ENCODE assay signal across 23 cellular contexts in the genomic region with DNA sequence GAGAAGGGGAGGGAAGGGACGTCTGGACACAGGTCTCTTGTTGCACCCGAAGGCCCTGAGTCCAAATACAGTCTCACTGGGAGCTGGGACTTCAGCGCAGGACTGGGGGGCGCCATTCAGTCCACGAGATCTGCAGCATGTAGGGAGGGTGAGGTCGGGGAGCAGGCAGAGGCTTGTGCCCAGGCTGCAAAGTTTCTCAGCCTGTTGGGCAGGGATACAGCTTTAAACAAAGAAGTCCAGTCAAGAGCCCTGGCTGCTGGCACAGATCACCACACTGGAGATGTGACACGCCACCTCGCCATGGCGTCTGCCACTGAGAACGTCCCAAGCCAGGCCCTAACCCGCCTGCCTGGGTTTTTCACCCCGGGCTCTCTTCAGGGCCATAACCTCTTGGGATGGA.
DNase-seq lines count a peak whose midpoint lies in the region; ATAC-seq and TF ChIP-seq lines count a peak whose summit lies in the region.
"Had no signal": no experiment of that assay in that cellular context is flagged by ENCODE, and none has a peak within 500 bp of the region (broad histone marks: within the 10 kb centered on the region; RNA-seq: fewer than 3 reads in every experiment).

No MANE protein-coding gene starts in this region.

- H3K27me3 Mint-ChIP-seq in CD14-positive monocyte (ENCODE audit: low read depth in 3 of 3), result peaks cover 0 to 9% (median 9%) of the 10 kb centered on the region in 3 donors
- H3K27me3 Mint-ChIP-seq: activated naive CD4-positive, alpha-beta T cell treated with anti-CD3 and anti-CD28 coated beads, Interleukin-2, amount 50 U/mL, for 24 hours had no signal

- TF ChIP-seq POLR2A in body of pancreas (IDR thresholded peaks at IDR 0.05) (no peak), spleen (IDR thresholded peaks at IDR 0.05) (no peak), esophagus muscularis mucosa (IDR thresholded peaks at IDR 0.05; ENCODE audit: low read depth) (no peak)

- peaks cover 1 to 3% of the 10 kb centered on the region in 2 donors for H3K36me3 Mint-ChIP-seq in CD14-positive monocyte
- H3K36me3 Mint-ChIP-seq: stimulated activated effector memory CD8-positive, alpha-beta T cell treated with anti-CD3 and anti-CD28 coated beads, Interleukin-12 subunit alpha, Interleukin-12 subunit beta, amount 100 ng/mL, for 72 hours had no signal

- H3K4me1 ChIP-seq in body of pancreas, result peaks cover 14% of the 10 kb centered on the region
- peaks cover 0 to 6% (median 0%) of the 10 kb centered on the region in 6 donors for H3K4me1 ChIP-seq in spleen
- H3K4me1 ChIP-seq in A673 (ENCODE audit: insufficient read depth, low read length, poor library complexity, severe bottlenecking), result no peaks in the 10 kb centered on the region
- peaks cover 0 to 12% (median 0%) of the 10 kb centered on the region in 4 donors for H3K4me1 ChIP-seq in esophagus muscularis mucosa
- H3K4me1 ChIP-seq: parathyroid adenoma, uterus had no signal

- 76 to 81% methylated on average over 11 to 12 of the region's 12 CpGs for WGBS in body of pancreas, 2 donors
- 87 to 88% (median 87%) methylated on average over 12 of the region's 12 CpGs for WGBS in spleen, 5 donors
- 90% methylated on average over 11 of the region's 12 CpGs for WGBS in esophagus muscularis mucosa

- peak; percentile 14 for ATAC-seq in body of pancreas
- ATAC-seq: HepG2; stimulated activated effector memory CD8-positive, alpha-beta T cell treated with anti-CD3 and anti-CD28 coated beads, Interleukin-12 subunit alpha, Interleukin-12 subunit beta, amount 100 ng/mL, for 72 hours had no signal

- no peaks in the 10 kb centered on the region for H3K27me3 ChIP-seq in body of pancreas
- H3K27me3 ChIP-seq in spleen (replicated peaks in 1 of 7), result peaks cover 0 to 12% (median 0%) of the 10 kb centered on the region in 7 donors
- no peaks in the 10 kb centered on the region for H3K27me3 ChIP-seq in A673 (replicated peaks; ENCODE audit: insufficient read depth, low read depth, low read length, poor library complexity)
- no peaks in the 10 kb centered on the region for H3K27me3 ChIP-seq in esophagus muscularis mucosa
- H3K27me3 ChIP-seq: brain microvascular endothelial cell, MG63, uterus had no signal

- H3K36me3 ChIP-seq in body of pancreas (replicated peaks in 1 of 2; ENCODE audit: insufficient read depth in 1 of 2, low read depth in 2 of 2), result no peaks in the 10 kb centered on the region
- H3K36me3 ChIP-seq in spleen, result no peaks in the 10 kb centered on the region
- H3K36me3 ChIP-seq in A673 (ENCODE audit: insufficient read depth, low read length, poor library complexity, severe bottlenecking), result no peaks in the 10 kb centered on the region
- H3K36me3 ChIP-seq in esophagus muscularis mucosa, result no peaks in the 10 kb centered on the region
- H3K36me3 ChIP-seq: brain microvascular endothelial cell, MG63, uterus had no signal

- DNase-seq in CD14-positive monocyte (ENCODE audit: low spot score), result peak; percentile 1
- peak in 3 of 4 donors; percentile 12 to 35 (median 23) for DNase-seq in body of pancreas
- peak; percentile 26 for DNase-seq in islet precursor cell
- peak; percentile 38 for DNase-seq in spleen
- DNase-seq in A673 (ENCODE audit: low spot score), result no peak
- no peak for DNase-seq in esophagus muscularis mucosa (ENCODE audit: extremely low spot score)
- no peak for DNase-seq in AG20443 (ENCODE audit: low spot score)
- DNase-seq in dedifferentiated amniotic fluid mesenchymal stem cell (ENCODE audit: extremely low spot score), result no peak
- DNase-seq: activated CD4-positive, alpha-beta T cell treated with anti-CD3 and anti-CD28 coated beads, Interleukin-2, amount 50 U/mL, for 1 hour; brain microvascular endothelial cell; dermis blood vessel endothelial cell; GOT3; MG63; naive B cell; NCI-H345; stimulated activated CD4-positive, alpha-beta T cell treated with anti-CD3 and anti-CD28 coated beads, Interleukin-12 subunit alpha, Interleukin-12 subunit beta, amount 100 ng/mL, for 4 hours had no signal

- TF ChIP-seq CTCF in CD14-positive monocyte (IDR thresholded peaks at IDR 0.05), result no peak
- no peak for TF ChIP-seq CTCF in body of pancreas (IDR thresholded peaks at IDR 0.05)
- TF ChIP-seq CTCF in spleen (IDR thresholded peaks at IDR 0.05 in 8 of 11, conservative IDR thresholded peaks at IDR 0.05 in 3 of 11), result no peak
- no peak for TF ChIP-seq CTCF in A673 (conservative IDR thresholded peaks at IDR 0.05; ENCODE audit: low read depth, low read length)
- no peak for TF ChIP-seq CTCF in esophagus muscularis mucosa (IDR thresholded peaks at IDR 0.05)

- H3K4me1 Mint-ChIP-seq in CD14-positive monocyte, result peaks cover 14% of the 10 kb centered on the region
- H3K4me1 Mint-ChIP-seq: activated naive CD4-positive, alpha-beta T cell treated with anti-CD3 and anti-CD28 coated beads, Interleukin-2, amount 50 U/mL, for 24 hours; naive B cell; stimulated activated effector memory CD8-positive, alpha-beta T cell treated with anti-CD3 and anti-CD28 coated beads, Interleukin-12 subunit alpha, Interleukin-12 subunit beta, amount 100 ng/mL, for 72 hours had no signal

- no peak overlapping the region for H3K4me3 Mint-ChIP-seq in CD14-positive monocyte
- H3K4me3 Mint-ChIP-seq: activated naive CD4-positive, alpha-beta T cell treated with anti-CD3 and anti-CD28 coated beads, Interleukin-2, amount 50 U/mL, for 24 hours; naive B cell; stimulated activated effector memory CD8-positive, alpha-beta T cell treated with anti-CD3 and anti-CD28 coated beads, Interleukin-12 subunit alpha, Interleukin-12 subunit beta, amount 100 ng/mL, for 72 hours had no signal

- CTCF ChIA-PET in A673 (lab: Charles Lee), result no interaction called here

- intact Hi-C loops in CD14-positive monocyte (cut with micrococcal nuclease) (loop anchor here in 1 of 2 donors (10.0 kb wide), 1 partner anchor 51 kb away; no protein-coding TSS in a partner anchor), body of pancreas (cut with DNase I) (no loop called here), spleen (cut with DNase I; ENCODE audit: low total_unique reads) (no loop called here), A673 (cut with micrococcal nuclease; ENCODE audit: unreplicated experiment) (no loop called here), esophagus muscularis mucosa (cut with DNase I) (no loop called here)

- H3K27ac ChIP-seq in body of pancreas, result no peak overlapping the region
- H3K27ac ChIP-seq in spleen, result no peak overlapping the region
- no peak overlapping the region for H3K27ac ChIP-seq in A673 (ENCODE audit: low read depth, low read length, poor library complexity, severe bottlenecking)
- no peak overlapping the region for H3K27ac ChIP-seq in esophagus muscularis mucosa (replicated peaks in 1 of 4)
- H3K27ac ChIP-seq: brain microvascular endothelial cell, parathyroid adenoma, uterus had no signal

- POLR2A ChIA-PET in A673 (lab: Charles Lee; ENCODE audit: low non-redundant PET), result no interaction called here

- BruUV-seq in A673 (replicated peaks; lab: Mats Ljungman, UMichigan), result no TSS peak

- H3K27ac Mint-ChIP-seq in CD14-positive monocyte, result no peak overlapping the region
- H3K27ac Mint-ChIP-seq: activated naive CD4-positive, alpha-beta T cell treated with anti-CD3 and anti-CD28 coated beads, Interleukin-2, amount 50 U/mL, for 24 hours; naive B cell; stimulated activated effector memory CD8-positive, alpha-beta T cell treated with anti-CD3 and anti-CD28 coated beads, Interleukin-12 subunit alpha, Interleukin-12 subunit beta, amount 100 ng/mL, for 72 hours had no signal

- peaks cover 5 to 18% (median 14%) of the 10 kb centered on the region in 7 donors for H3K9me3 Mint-ChIP-seq in CD14-positive monocyte

- H3K9me3 ChIP-seq in body of pancreas (no peaks in the 10 kb centered on the region), spleen (peaks cover 0 to 28% (median 13%) of the 10 kb centered on the region in 8 donors), A673 (ENCODE audit: low read depth, low read length, poor library complexity, severe bottlenecking) (no peaks in the 10 kb centered on the region), esophagus muscularis mucosa (peaks cover 0 to 6% (median 0%) of the 10 kb centered on the region in 4 donors)
- H3K9me3 ChIP-seq: Caco-2, MG63, uterus had no signal

- H3K4me3 ChIP-seq in body of pancreas (no peak overlapping the region), spleen (no peak overlapping the region), A673 (ENCODE audit: low read depth, low read length, poor library complexity, severe bottlenecking) (no peak overlapping the region), esophagus muscularis mucosa (no peak overlapping the region)
- H3K4me3 ChIP-seq: lung, MG63, uterus had no signal

- no peak for TF ChIP-seq EP300 in esophagus muscularis mucosa (IDR thresholded peaks at IDR 0.05)

Comparison
In these comparisons a context has a peak if more than half of its experiments do, and no peak if none do; other contexts are left out.
1. DNase-seq: peak in CD14-positive monocyte (single experiment), body of pancreas (3 of 4), islet precursor cell (single experiment) and spleen (single experiment); none in A673 (single experiment), esophagus muscularis mucosa (single experiment), AG20443 (single experiment) and dedifferentiated amniotic fluid mesenchymal stem cell (single experiment).